Comparison of ENCODE assay signal across 8 cellular contexts in the genomic region with DNA sequence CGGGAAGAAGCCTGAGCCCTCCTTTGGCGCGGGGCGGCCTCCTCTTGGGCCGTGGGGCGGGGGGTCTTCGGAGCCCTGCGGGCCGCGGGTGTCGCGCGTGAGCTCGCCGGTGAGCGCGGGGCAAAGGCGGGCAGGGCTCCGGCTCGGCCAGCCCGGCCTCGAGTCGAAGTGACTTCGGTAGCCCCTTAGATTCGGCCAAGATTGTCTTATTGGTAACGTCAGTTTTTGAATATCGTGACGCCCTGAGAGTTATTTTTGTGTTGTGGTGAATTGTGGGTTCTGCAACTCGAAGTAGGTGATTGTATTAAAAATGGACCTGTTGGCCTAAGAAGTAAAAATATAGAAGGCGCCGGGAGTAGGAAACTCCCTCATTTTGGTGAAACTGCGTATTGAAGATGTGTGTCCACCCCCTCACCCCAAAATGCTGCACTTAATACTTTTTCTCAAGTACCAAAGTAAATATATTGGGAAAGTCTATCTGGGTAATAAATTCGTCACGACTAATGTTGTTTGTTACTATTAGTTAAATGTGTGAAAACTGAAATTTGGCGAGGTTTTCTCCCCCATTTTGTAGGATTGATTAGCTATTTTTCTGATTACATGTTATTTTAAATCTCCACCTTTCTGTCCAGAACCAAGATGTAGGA. TPM values are rescaled to one million over a fixed set of nuclear protein-coding genes. Genes with fewer than 3 reads are reported as not detected.
DNase-seq lines count a peak whose midpoint lies in the region; ATAC-seq and TF ChIP-seq lines count a peak whose summit lies in the region.

No MANE protein-coding gene starts in this region.

- H3K4me3 ChIP-seq in left ventricle myocardium inferior (peak overlapping the region; percentile 96), retinal pigment epithelial cell (ENCODE audit: low read length) (peak overlapping the region; percentile 96)

- intact Hi-C loops in activated CD8-positive, alpha-beta T cell treated with anti-CD3 and anti-CD28 coated beads for 36 hours (cut with micrococcal nuclease) = no loop called here
- intact Hi-C loops in left ventricle myocardium inferior (cut with micrococcal nuclease) = no loop called here

- H3K27ac ChIP-seq in 22Rv1 = peak overlapping the region; percentile 85
- peak overlapping the region; percentile 99 for H3K27ac ChIP-seq in left ventricle myocardium inferior (replicated peaks)

- ATAC-seq in HG03432 (IDR thresholded peaks at IDR 0.05; ENCODE audit: unreplicated experiment) = peak; percentile 9
- peak; percentile 3 for ATAC-seq in activated CD8-positive, alpha-beta T cell treated with anti-CD3 and anti-CD28 coated beads for 36 hours

- TF ChIP-seq CTCF in 22Rv1 (IDR thresholded peaks at IDR 0.05) = no peak
- TF ChIP-seq CTCF in GM13977 (IDR thresholded peaks at IDR 0.05; ENCODE audit: extremely low read depth, insufficient read depth, missing control alignments) = no peak
- TF ChIP-seq CTCF in activated CD8-positive, alpha-beta T cell treated with anti-CD3 and anti-CD28 coated beads for 36 hours (IDR thresholded peaks at IDR 0.05) = no peak
- TF ChIP-seq CTCF in left ventricle myocardium inferior (IDR thresholded peaks at IDR 0.05; ENCODE audit: borderline replicate concordance) = no peak
- TF ChIP-seq CTCF in retinal pigment epithelial cell (conservative IDR thresholded peaks at IDR 0.05; ENCODE audit: low read depth, low read length) = no peak

- peaks cover 23% of the 10 kb centered on the region for H3K36me3 ChIP-seq in left ventricle myocardium inferior

- POLR2A ChIA-PET in activated CD8-positive, alpha-beta T cell treated with anti-CD3 and anti-CD28 coated beads for 36 hours (lab: Charles Lee) = interaction anchor here (0.6 to 2.3 kb wide), 15 partner anchors 8 to 1513 kb away, joined by 3 to 13 read pairs (median 4); no protein-coding TSS in a partner anchor

- H3K4me3 Mint-ChIP-seq in activated CD8-positive, alpha-beta T cell treated with anti-CD3 and anti-CD28 coated beads for 36 hours = peak overlapping the region; percentile 100

- H3K27me3 Mint-ChIP-seq in activated CD8-positive, alpha-beta T cell treated with anti-CD3 and anti-CD28 coated beads for 36 hours = no peaks in the 10 kb centered on the region

- DNase-seq in GM13977 (ENCODE audit: low spot score) (peak; percentile 48), left ventricle myocardium inferior (no peak), retinal pigment epithelial cell (ENCODE audit: low read depth) (no peak), NCI-H2081 (lab: John Stamatoyannopoulos, UW) (no peak), epidermal melanocyte (ENCODE audit: insufficient read length, low spot score) (no peak)
- peak; percentile 21 for DNase-seq in activated CD8-positive, alpha-beta T cell treated with anti-CD3 and anti-CD28 coated beads for 36 hours

- in situ Hi-C loops in GM13977 (cut with MboI; ENCODE audit: low pct_unique_long_range_greater_than_20kb, low sequenced_read_pairs, unreplicated experiment) = no loop called here

- H3K9me3 Mint-ChIP-seq in activated CD8-positive, alpha-beta T cell treated with anti-CD3 and anti-CD28 coated beads for 36 hours = no peaks in the 10 kb centered on the region

- no peaks in the 10 kb centered on the region for H3K9me3 ChIP-seq in left ventricle myocardium inferior (replicated peaks)

- H3K4me1 Mint-ChIP-seq in activated CD8-positive, alpha-beta T cell treated with anti-CD3 and anti-CD28 coated beads for 36 hours (ENCODE audit: low read depth) = peaks cover 50% of the 10 kb centered on the region

- H3K27me3 ChIP-seq in left ventricle myocardium inferior (ENCODE audit: low read depth) = no peaks in the 10 kb centered on the region

- peaks cover 46% of the 10 kb centered on the region for H3K36me3 Mint-ChIP-seq in activated CD8-positive, alpha-beta T cell treated with anti-CD3 and anti-CD28 coated beads for 36 hours (ENCODE audit: low read depth)

- peaks cover 76% of the 10 kb centered on the region for H3K4me1 ChIP-seq in left ventricle myocardium inferior

- CTCF ChIA-PET in activated CD8-positive, alpha-beta T cell treated with anti-CD3 and anti-CD28 coated beads for 36 hours (lab: Charles Lee) = interaction anchor here (1.6 kb wide), 2 partner anchors 23 to 37 kb away, joined by 3 to 4 read pairs; no protein-coding TSS in a partner anchor

- peak overlapping the region; percentile 100 for H3K27ac Mint-ChIP-seq in activated CD8-positive, alpha-beta T cell treated with anti-CD3 and anti-CD28 coated beads for 36 hours

RNA-seq across cellular contexts. Expression of a gene that starts 0.7 kb away (rescaled TPM):
- 10 to 100 TPM; 79.2 to 80.3 TPM for total RNA-seq in activated CD8-positive, alpha-beta T cell treated with anti-CD3 and anti-CD28 coated beads for 36 hours
- total RNA-seq in left ventricle myocardium inferior = 75.1 TPM

Comparison
In these comparisons a context has a peak if more than half of its experiments do, and no peak if none do; other contexts are left out.
1. DNase-seq: peak in GM13977 (single experiment) and activated CD8-positive, alpha-beta T cell treated with anti-CD3 and anti-CD28 coated beads for 36 hours (single experiment); none in left ventricle myocardium inferior (single experiment), retinal pigment epithelial cell (single experiment), NCI-H2081 (0 of 2) and epidermal melanocyte (single experiment).